17 cellular contexts compared by ENCODE assay signal in genomic region chr4:188714488-188714887, GRCh38.
"Had no signal": no experiment of that assay in that cellular context is flagged by ENCODE, and none has a peak within 500 bp of the region (broad histone marks: within the 10 kb centered on the region; RNA-seq: fewer than 3 reads in every experiment).

No MANE protein-coding gene starts in this region.

- H3K9me3 Mint-ChIP-seq: neural crest cell had no signal

- H3K4me3 Mint-ChIP-seq: activated CD8-positive, alpha-beta T cell treated with anti-CD3 and anti-CD28 coated beads for 36 hours; activated naive CD4-positive, alpha-beta T cell treated with anti-CD3 and anti-CD28 coated beads, Interleukin-2, amount 50 U/mL, for 24 hours; neural crest cell; stimulated activated effector memory CD8-positive, alpha-beta T cell treated with anti-CD3 and anti-CD28 coated beads, Interleukin-12 subunit alpha, Interleukin-12 subunit beta, amount 100 ng/mL, for 72 hours had no signal

- H3K4me1 ChIP-seq: body of pancreas, pancreas had no signal

- H3K36me3 ChIP-seq: pancreas had no signal

- FAIRE-seq: islet of Langerhans, pancreas had no signal

- H3K27ac ChIP-seq: body of pancreas, pancreas had no signal

- H3K9me3 ChIP-seq: body of pancreas, pancreas had no signal

- H3K4me3 ChIP-seq: body of pancreas, lung, pancreas had no signal

- DNase-seq: activated CD4-positive, alpha-beta T cell treated with anti-CD3 and anti-CD28 coated beads for 4 hours; activated CD8-positive, alpha-beta T cell treated with anti-CD3 and anti-CD28 coated beads for 36 hours; activated effector memory CD4-positive, alpha-beta T cell treated with anti-CD3 and anti-CD28 coated beads, Interleukin-2, amount 50 U/mL, for 16 hours; activated T-cell treated with anti-CD3 and anti-CD28 coated beads, Interleukin-2, amount 50 U/mL, for 48 hours; body of pancreas; cortex of kidney; effector memory CD4-positive, alpha-beta T cell; left colon; midbrain; pancreas; stimulated activated CD4-positive, alpha-beta T cell treated with anti-CD3 and anti-CD28 coated beads, Interleukin-2, amount 100 ng/mL, for 24 hours; T-helper 1 cell had no signal

- H3K27me3 ChIP-seq: body of pancreas, pancreas had no signal

- H3K27ac Mint-ChIP-seq: activated CD8-positive, alpha-beta T cell treated with anti-CD3 and anti-CD28 coated beads for 36 hours; activated naive CD4-positive, alpha-beta T cell treated with anti-CD3 and anti-CD28 coated beads, Interleukin-2, amount 50 U/mL, for 24 hours; stimulated activated effector memory CD8-positive, alpha-beta T cell treated with anti-CD3 and anti-CD28 coated beads, Interleukin-12 subunit alpha, Interleukin-12 subunit beta, amount 100 ng/mL, for 72 hours had no signal

- H3K4me1 Mint-ChIP-seq: activated naive CD4-positive, alpha-beta T cell treated with anti-CD3 and anti-CD28 coated beads, Interleukin-2, amount 50 U/mL, for 24 hours; neural crest cell; stimulated activated effector memory CD8-positive, alpha-beta T cell treated with anti-CD3 and anti-CD28 coated beads, Interleukin-12 subunit alpha, Interleukin-12 subunit beta, amount 100 ng/mL, for 72 hours had no signal

- H3K36me3 Mint-ChIP-seq: activated naive CD4-positive, alpha-beta T cell treated with anti-CD3 and anti-CD28 coated beads, Interleukin-2, amount 50 U/mL, for 24 hours; stimulated activated effector memory CD8-positive, alpha-beta T cell treated with anti-CD3 and anti-CD28 coated beads, Interleukin-12 subunit alpha, Interleukin-12 subunit beta, amount 100 ng/mL, for 72 hours had no signal

- H3K27me3 Mint-ChIP-seq: activated CD8-positive, alpha-beta T cell treated with anti-CD3 and anti-CD28 coated beads for 36 hours; activated naive CD4-positive, alpha-beta T cell treated with anti-CD3 and anti-CD28 coated beads, Interleukin-2, amount 50 U/mL, for 24 hours had no signal
